17 cellular contexts compared by ENCODE assay signal in the genomic region with DNA sequence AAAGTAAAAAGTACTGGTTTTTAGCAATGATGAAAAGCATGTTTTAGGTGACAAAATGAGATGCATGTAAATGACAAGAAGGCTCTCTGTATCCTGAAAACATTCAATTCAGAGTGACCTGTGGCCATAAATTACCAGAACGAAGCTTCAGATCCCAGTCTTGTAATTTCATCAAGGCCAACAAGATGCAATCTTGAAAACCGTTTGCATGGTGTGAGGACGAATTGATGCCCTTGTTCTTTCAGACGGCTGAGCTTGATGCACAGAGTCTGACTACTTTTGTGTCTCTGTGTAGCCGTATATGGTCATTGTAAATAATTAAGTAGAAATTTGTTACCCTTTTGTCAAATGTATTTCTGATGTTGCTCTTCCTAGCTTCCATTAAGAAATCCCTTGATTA.
DNase-seq lines count a peak whose midpoint lies in the region; ATAC-seq, FAIRE-seq and TF ChIP-seq lines count a peak whose summit lies in the region.
"Had no signal": no experiment of that assay in that cellular context is flagged by ENCODE, and none has a peak within 500 bp of the region (broad histone marks: within the 10 kb centered on the region; RNA-seq: fewer than 3 reads in every experiment).

No MANE protein-coding gene starts in this region.

- H3K27ac ChIP-seq in ACC112 (ENCODE audit: low read depth, low read length) (no peak overlapping the region), H1 (ENCODE audit: low read depth, low read length) (no peak overlapping the region), osteoblast (ENCODE audit: low read depth, low read length) (no peak overlapping the region)
- H3K27ac ChIP-seq: 22Rv1 had no signal

- H3K23me2 ChIP-seq in H1 (ENCODE audit: low read depth, low read length) = no peaks in the 10 kb centered on the region

- H3K79me2 ChIP-seq in ACC112 (ENCODE audit: control insufficient read depth, insufficient read depth, low read length, unreplicated experiment) (no peaks in the 10 kb centered on the region), H1 (ENCODE audit: control insufficient read depth in 1 of 2, insufficient read depth in 2 of 2, low read length in 2 of 2) (no peaks in the 10 kb centered on the region), osteoblast (ENCODE audit: insufficient read depth, low read length) (no peaks in the 10 kb centered on the region)

- H2BK20ac ChIP-seq in H1 (ENCODE audit: low read length) = no peak overlapping the region

- TF ChIP-seq EP300 in H1 (IDR thresholded peaks at IDR 0.05; ENCODE audit: borderline replicate concordance in 1 of 2, low read depth in 2 of 2, low read length in 2 of 2) = no peak

- H3K36me3 ChIP-seq in ACC112 (ENCODE audit: insufficient read depth, low read length) = no peaks in the 10 kb centered on the region
- no peaks in the 10 kb centered on the region for H3K36me3 ChIP-seq in H1 (ENCODE audit: control insufficient read depth in 2 of 4, insufficient read depth in 4 of 4, low read length in 3 of 4)
- no peaks in the 10 kb centered on the region for H3K36me3 ChIP-seq in osteoblast (ENCODE audit: insufficient read depth, low read length)

- no peak overlapping the region for H2BK12ac ChIP-seq in H1 (ENCODE audit: low read depth, low read length)

- no peaks in the 10 kb centered on the region for H3K79me1 ChIP-seq in H1 (ENCODE audit: low read depth, low read length)

- no peak overlapping the region for H3K56ac ChIP-seq in H1 (replicated peaks; ENCODE audit: insufficient read length, low read depth, low read length)

- H4K91ac ChIP-seq in H1 (replicated peaks; ENCODE audit: insufficient read length, low read length) = no peak overlapping the region

- H3K9me3 ChIP-seq in H1 (ENCODE audit: insufficient read depth in 2 of 2, low read depth in 1 of 2, low read length in 1 of 2) (no peaks in the 10 kb centered on the region), osteoblast (ENCODE audit: low read depth, low read length) (no peaks in the 10 kb centered on the region)

- peaks cover 13% of the 10 kb centered on the region for H3K4me1 ChIP-seq in ACC112 (ENCODE audit: control insufficient read depth, insufficient read depth, low read length, unreplicated experiment)
- H3K4me1 ChIP-seq in H1 (replicated peaks in 1 of 4; ENCODE audit: control insufficient read depth in 3 of 4, insufficient read depth in 4 of 4, low read length in 3 of 4) = no peaks in the 10 kb centered on the region
- H3K4me1 ChIP-seq in osteoblast (ENCODE audit: insufficient read depth, low read length) = no peaks in the 10 kb centered on the region

- H3K27me3 ChIP-seq in ACC112 (ENCODE audit: insufficient read depth, low read length) (no peaks in the 10 kb centered on the region), H1 (replicated peaks in 1 of 4; ENCODE audit: control insufficient read depth in 3 of 4, extremely low read depth in 1 of 4, insufficient read depth in 3 of 4, low read length in 3 of 4) (no peaks in the 10 kb centered on the region), osteoblast (ENCODE audit: insufficient read depth, low read length) (no peaks in the 10 kb centered on the region)

- no peak for FAIRE-seq in H1 (lab: Jason Lieb, UNC)

- CTCF ChIA-PET in H1 (lab: Charles Lee; ENCODE audit: partially characterized antibody) = interaction anchor here (0.9 kb wide), 1 partner anchor 11 kb away, joined by 3 read pairs; no protein-coding TSS in a partner anchor

- no peak overlapping the region for H3K23ac ChIP-seq in H1 (ENCODE audit: insufficient read length)

- H3K18ac ChIP-seq in H1 (ENCODE audit: extremely low read depth, low read length) = no peak overlapping the region

- H3K4me3 ChIP-seq in ACC112 (ENCODE audit: low read depth, low read length) = peak overlapping the region; percentile 41
- no peak overlapping the region for H3K4me3 ChIP-seq in H1 (ENCODE audit: extremely low read depth in 1 of 4, insufficient read depth in 2 of 4, low read depth in 3 of 4, low read length in 4 of 4)
- no peak overlapping the region for H3K4me3 ChIP-seq in osteoblast (ENCODE audit: insufficient read depth, low read length)

- H2BK5ac ChIP-seq in H1 (ENCODE audit: low read depth, low read length) = no peak overlapping the region

- H4K20me1 ChIP-seq in H1 (replicated peaks in 1 of 2; ENCODE audit: control insufficient read depth in 1 of 2, insufficient read depth in 2 of 2, low read length in 2 of 2) (no peaks in the 10 kb centered on the region), osteoblast (ENCODE audit: insufficient read depth, low read length) (no peaks in the 10 kb centered on the region)

- no peak overlapping the region for H3K14ac ChIP-seq in H1 (ENCODE audit: insufficient read length)

- H4K8ac ChIP-seq in H1 (ENCODE audit: extremely low read depth, insufficient read depth, low read length) = no peak overlapping the region

- H3K4me2 ChIP-seq in H1 (ENCODE audit: insufficient read depth in 1 of 2, low read depth in 2 of 2, low read length in 2 of 2) (no peak overlapping the region), osteoblast (ENCODE audit: insufficient read depth, low read length) (no peak overlapping the region)

- no peak overlapping the region for H2BK15ac ChIP-seq in H1 (ENCODE audit: low read length)

- no peak for ATAC-seq in HG03460 (IDR thresholded peaks at IDR 0.05; ENCODE audit: unreplicated experiment)

- H3K4ac ChIP-seq in H1 (replicated peaks; ENCODE audit: insufficient read length, low read depth, low read length) = no peak overlapping the region

- TF ChIP-seq RAD21 in H1 (IDR thresholded peaks at IDR 0.05 in 1 of 2, conservative IDR thresholded peaks at IDR 0.05 in 1 of 2; ENCODE audit: low read depth in 2 of 2, low read length in 2 of 2) = no peak

- 73% methylated on average over 5 of the region's 5 CpGs; no CpG with 5 or more reads in 1 of the 2 experiments for WGBS in H1 (ENCODE audit: extremely low coverage in 1 of 2, insufficient coverage in 1 of 2, insufficient read length in 1 of 2, insufficient replicate concordance in 2 of 2, low coverage in 1 of 2, low lambda C conversion rate in 2 of 2, missing lambda C conversion rate in 1 of 2), 2 experiments

- peak; percentile 72 for DNase-seq in OCI-M1 (lab: John Stamatoyannopoulos, UW)
- no peak for DNase-seq in H1 (ENCODE audit: low read depth in 1 of 2, low spot score in 2 of 2)
- no peak for DNase-seq in osteoblast (ENCODE audit: insufficient read length, low spot score, missing footprints)
- no peak for DNase-seq in activated CD4-positive, alpha-beta T cell treated with anti-CD3 and anti-CD28 coated beads, Interleukin-2, amount 50 U/mL, for 4 hours
- no peak for DNase-seq in T-helper 1 cell
- DNase-seq in NCI-H2029 treated with DMSO at 0.1 percent for 48 hours (lab: John Stamatoyannopoulos, UW) = no peak
- DNase-seq: DMS 273 treated with DMSO at 0.1 percent for 48 hours, DND-41, H9, NCI-H1105 treated with DMSO at 0.1 percent for 48 hours, NCI-H1694, NCI-H2227 treated with DMSO at 0.1 percent for 48 hours, NCI-H510A treated with DMSO at 0.1 percent for 48 hours, NCI-H82 had no signal

- no peak overlapping the region for H3K9ac ChIP-seq in H1 (replicated peaks in 1 of 4; ENCODE audit: extremely low read depth in 1 of 4, low read depth in 3 of 4, low read length in 3 of 4)

- TF ChIP-seq POLR2A in H1 (IDR thresholded peaks at IDR 0.05; ENCODE audit: control extremely low read depth in 1 of 2, low read depth in 2 of 2, low read length in 2 of 2) = no peak

- POLR2A ChIA-PET in H1 (lab: Charles Lee; ENCODE audit: partially characterized antibody) = no interaction called here

- peak overlapping the region; percentile 67 for H2AFZ ChIP-seq in ACC112 (ENCODE audit: low read length, unreplicated experiment)
- peak overlapping the region; percentile 15; the same call in 1 of the 2 replicates for H2AFZ ChIP-seq in H1 (ENCODE audit: low read length)
- peak overlapping the region; percentile 62 for H2AFZ ChIP-seq in osteoblast (ENCODE audit: low read length)

- no peak overlapping the region for H4K5ac ChIP-seq in H1 (ENCODE audit: insufficient read length, low read depth, low read length)

- no peak overlapping the region for H2AK5ac ChIP-seq in H1 (ENCODE audit: low read depth, low read length)

- no peak for TF ChIP-seq CTCF in H1 (IDR thresholded peaks at IDR 0.05; ENCODE audit: control extremely low read depth in 1 of 3, insufficient read depth in 1 of 3, low read depth in 1 of 3, low read length in 3 of 3)
- TF ChIP-seq CTCF in osteoblast (IDR thresholded peaks at IDR 0.05; ENCODE audit: extremely low read depth, low read depth, low read length) = no peak

- no peak overlapping the region for H2BK120ac ChIP-seq in H1 (replicated peaks; ENCODE audit: low read depth, low read length)

TF ChIP-seq in H1, 55 proteins besides CTCF, POLR2A, EP300 and RAD21:
- TF ChIP-seq, protein P1, sequence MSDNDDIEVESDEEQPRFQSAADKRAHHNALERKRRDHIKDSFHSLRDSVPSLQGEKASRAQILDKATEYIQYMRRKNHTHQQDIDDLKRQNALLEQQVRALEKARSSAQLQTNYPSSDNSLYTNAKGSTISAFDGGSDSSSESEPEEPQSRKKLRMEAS (IDR thresholded peaks at IDR 0.05) = no peak
- no peak for TF ChIP-seq SUZ12 (IDR thresholded peaks at IDR 0.05; ENCODE audit: low read length)
- no peak for TF ChIP-seq SP2 (IDR thresholded peaks at IDR 0.05; ENCODE audit: low read length)
- no peak for TF ChIP-seq BCL11A (IDR thresholded peaks at IDR 0.05; ENCODE audit: low read depth in 2 of 2, low read length in 2 of 2)
- no peak for TF ChIP-seq RFX5 (IDR thresholded peaks at IDR 0.05; ENCODE audit: borderline replicate concordance, low read depth, low read length)
- no peak for TF ChIP-seq TEAD4 (IDR thresholded peaks at IDR 0.05; ENCODE audit: low read depth, low read length)
- TF ChIP-seq JUN (IDR thresholded peaks at IDR 0.05; ENCODE audit: low read depth, low read length) = no peak
- TF ChIP-seq CREB1 (IDR thresholded peaks at IDR 0.05) = no peak
- no peak for TF ChIP-seq ASH2L (IDR thresholded peaks at IDR 0.05; ENCODE audit: low read length)
- no peak for TF ChIP-seq SAP30 (IDR thresholded peaks at IDR 0.05; ENCODE audit: insufficient read depth, insufficient replicate concordance, low read length)
- no peak for TF ChIP-seq SIN3A (conservative IDR thresholded peaks at IDR 0.05 in 1 of 2, IDR thresholded peaks at IDR 0.05 in 1 of 2; ENCODE audit: low read depth in 1 of 2, low read length in 2 of 2)
- no peak for TF ChIP-seq CTBP2 (IDR thresholded peaks at IDR 0.05; ENCODE audit: borderline replicate concordance, insufficient read depth, insufficient read length, low read length)
TF ChIP-seq in H1: peak in this region for 0.

Comparison
In these comparisons a context has a peak if more than half of its experiments do, and no peak if none do; other contexts are left out.
1. H2AFZ ChIP-seq: peak in every context shown above with its lines; median percentile 67 in ACC112; 62 in osteoblast; 15 in H1.